In genomic region chr6:30687659-30688431, GRCh38 we compare ENCODE assay signal across 6 cellular contexts. TPM values are rescaled to one million over a fixed set of nuclear protein-coding genes. Genes with fewer than 3 reads are reported as not detected.
A peak's percentile ranks its signal among the peaks of the same experiment; 100 is the strongest.
DNase-seq lines count a peak whose midpoint lies in the region; ATAC-seq and TF ChIP-seq lines count a peak whose summit lies in the region.

No MANE protein-coding gene starts in this region.

- no peaks in the 10 kb centered on the region for H3K36me3 ChIP-seq in lower lobe of right lung

- no peaks in the 10 kb centered on the region for H3K9me3 ChIP-seq in lower lobe of right lung

- H3K4me3 Mint-ChIP-seq in activated CD8-positive, alpha-beta T cell treated with anti-CD3 and anti-CD28 coated beads, Interleukin-2, amount 10 ng/mL, durations not matched to agents 7 days and 5 days = peak overlapping the region; percentile 93

- peak overlapping the region; percentile 76 for H3K4me3 ChIP-seq in GM12875 (ENCODE audit: low read depth, low read length)
- H3K4me3 ChIP-seq in lower lobe of right lung = peak overlapping the region; percentile 81

- CTCF ChIA-PET in activated CD8-positive, alpha-beta T cell treated with anti-CD3 and anti-CD28 coated beads, Interleukin-2, amount 10 ng/mL, durations not matched to agents 7 days and 5 days (lab: Charles Lee) = interaction anchor here (1.0 to 3.2 kb wide), 9 partner anchors 9 to 70 kb away, joined by 3 to 32 read pairs (median 5); partner anchors contain the start of genes MDC1, MRPS18B and PPP1R10

- H3K27me3 ChIP-seq in lower lobe of right lung (ENCODE audit: low read depth) = no peaks in the 10 kb centered on the region

- ATAC-seq in activated CD8-positive, alpha-beta T cell treated with anti-CD3 and anti-CD28 coated beads, Interleukin-2, amount 10 ng/mL, durations not matched to agents 7 days and 5 days = no peak
- ATAC-seq in lower lobe of right lung (no peak), HG02973 (IDR thresholded peaks at IDR 0.05; ENCODE audit: unreplicated experiment) (no peak)

- DNase-seq in activated CD8-positive, alpha-beta T cell treated with anti-CD3 and anti-CD28 coated beads, Interleukin-2, amount 10 ng/mL, durations not matched to agents 7 days and 5 days = no peak
- DNase-seq in lower lobe of right lung (no peak), amniotic stem cell (lab: John Stamatoyannopoulos, UW) (no peak), midbrain (lab: John Stamatoyannopoulos, UW) (no peak)

- TF ChIP-seq CTCF in GM12875 (IDR thresholded peaks at IDR 0.05; ENCODE audit: borderline replicate concordance, insufficient read depth, low read depth, low read length) (no peak), lower lobe of right lung (IDR thresholded peaks at IDR 0.05) (no peak)

- peak overlapping the region; percentile 89 for H3K27ac ChIP-seq in lower lobe of right lung

- H3K36me3 Mint-ChIP-seq in activated CD8-positive, alpha-beta T cell treated with anti-CD3 and anti-CD28 coated beads, Interleukin-2, amount 10 ng/mL, durations not matched to agents 7 days and 5 days (ENCODE audit: low read depth) = peaks cover 49% of the 10 kb centered on the region

- H3K4me1 ChIP-seq in lower lobe of right lung = peaks cover 51% of the 10 kb centered on the region

- intact Hi-C loops in lower lobe of right lung (cut with DNase I) = no loop called here

- H3K27ac Mint-ChIP-seq in activated CD8-positive, alpha-beta T cell treated with anti-CD3 and anti-CD28 coated beads, Interleukin-2, amount 10 ng/mL, durations not matched to agents 7 days and 5 days = peak overlapping the region; percentile 98

- peaks cover 43% of the 10 kb centered on the region for H3K4me1 Mint-ChIP-seq in activated CD8-positive, alpha-beta T cell treated with anti-CD3 and anti-CD28 coated beads, Interleukin-2, amount 10 ng/mL, durations not matched to agents 7 days and 5 days (ENCODE audit: low read depth)

- no peaks in the 10 kb centered on the region for H3K9me3 Mint-ChIP-seq in activated CD8-positive, alpha-beta T cell treated with anti-CD3 and anti-CD28 coated beads, Interleukin-2, amount 10 ng/mL, durations not matched to agents 7 days and 5 days (ENCODE audit: insufficient read depth)

- POLR2A ChIA-PET in activated CD8-positive, alpha-beta T cell treated with anti-CD3 and anti-CD28 coated beads, Interleukin-2, amount 10 ng/mL, durations not matched to agents 7 days and 5 days (lab: Charles Lee) = interaction anchor here (0.6 to 2.6 kb wide), 10 partner anchors 9 to 471 kb away, joined by 3 to 15 read pairs (median 4); partner anchors contain the start of gene MDC1

- H3K27me3 Mint-ChIP-seq in activated CD8-positive, alpha-beta T cell treated with anti-CD3 and anti-CD28 coated beads, Interleukin-2, amount 10 ng/mL, durations not matched to agents 7 days and 5 days (ENCODE audit: low read depth) = no peaks in the 10 kb centered on the region

RNA-seq across cellular contexts. Expression of gene PPP1R18, which starts 1.4 kb away (rescaled TPM):
- total RNA-seq in activated CD8-positive, alpha-beta T cell treated with anti-CD3 and anti-CD28 coated beads, Interleukin-2, amount 10 ng/mL, durations not matched to agents 7 days and 5 days = 100 to 1,000 TPM; 286 to 304 TPM
- 78.5 TPM for total RNA-seq in lower lobe of right lung

RNA-seq across cellular contexts. Expression of gene NRM, which starts 2.9 kb away (rescaled TPM):
- 10 to 100 TPM; 41.7 to 44.6 TPM for total RNA-seq in activated CD8-positive, alpha-beta T cell treated with anti-CD3 and anti-CD28 coated beads, Interleukin-2, amount 10 ng/mL, durations not matched to agents 7 days and 5 days
- total RNA-seq in lower lobe of right lung = 10.0 TPM

RNA-seq across cellular contexts. Expression of gene DHX16, which starts 15.0 kb away (rescaled TPM):
- total RNA-seq in activated CD8-positive, alpha-beta T cell treated with anti-CD3 and anti-CD28 coated beads, Interleukin-2, amount 10 ng/mL, durations not matched to agents 7 days and 5 days = 10 to 100 TPM; 38.5 to 41.0 TPM
- 28.4 TPM for total RNA-seq in lower lobe of right lung

RNA-seq across cellular contexts. Expression of gene MDC1, which starts 29.2 kb away (rescaled TPM):
- total RNA-seq in activated CD8-positive, alpha-beta T cell treated with anti-CD3 and anti-CD28 coated beads, Interleukin-2, amount 10 ng/mL, durations not matched to agents 7 days and 5 days = 10 to 100 TPM; 48.5 to 52.4 TPM
- total RNA-seq in lower lobe of right lung = 24.5 TPM

RNA-seq across cellular contexts. Expression of gene TUBB, which starts 32.3 kb away (rescaled TPM):
- 1,000 to 10,000 TPM; 1,638 to 1,703 TPM for total RNA-seq in activated CD8-positive, alpha-beta T cell treated with anti-CD3 and anti-CD28 coated beads, Interleukin-2, amount 10 ng/mL, durations not matched to agents 7 days and 5 days
- 292 TPM for total RNA-seq in lower lobe of right lung
